In genomic region chr18:30211112-30211511, GRCh38 we compare ENCODE assay signal across 32 cellular contexts.
"Had no signal": no experiment of that assay in that cellular context is flagged by ENCODE, and none has a peak within 500 bp of the region (broad histone marks: within the 10 kb centered on the region; RNA-seq: fewer than 3 reads in every experiment).

No MANE protein-coding gene starts in this region.

- FAIRE-seq: bronchial epithelial cell, TTC549 had no signal

- ATAC-seq: activated CD8-positive, alpha-beta T cell treated with anti-CD3 and anti-CD28 coated beads for 36 hours; activated naive CD4-positive, alpha-beta T cell treated with anti-CD3 and anti-CD28 coated beads, Interleukin-2, amount 50 U/mL, for 72 hours; activated T-cell treated with anti-CD3 and anti-CD28 coated beads, Interleukin-2, amount 50 U/mL, for 4 hours; activated T-cell treated with anti-CD3 and anti-CD28 coated beads, Interleukin-2, amount 50 U/mL, for 72 hours; activated T-helper 17 cell treated with anti-CD3 and anti-CD28 coated beads, Interleukin-2, amount 50 U/mL, for 72 hours had no signal

- H3K4me3 ChIP-seq: adrenal gland, ascending aorta, cardiac muscle cell had no signal

- DNase-seq: activated B cell treated with CpG ODN at 0.5 μM for 24 hours; activated CD4-positive, alpha-beta memory T cell treated with anti-CD3 and anti-CD28 coated beads for 36 hours; activated CD4-positive, alpha-beta T cell treated with anti-CD3 and anti-CD28 coated beads for 4 hours; activated CD4-positive, alpha-beta T cell treated with anti-CD3 and anti-CD28 coated beads, Interleukin-2, amount 10 ng/mL, durations not matched to agents 24 days and 14 days; activated CD4-positive, alpha-beta T cell treated with anti-CD3 and anti-CD28 coated beads, Interleukin-2, amount 50 U/mL, for 1 hour; activated CD4-positive, alpha-beta T cell treated with anti-CD3 and anti-CD28 coated beads, Interleukin-2, amount 50 U/mL, for 4 hours; activated CD4-positive, CD25-positive, alpha-beta regulatory T cell treated with anti-CD3 and anti-CD28 coated beads, Interleukin-2, amount 50 U/mL, for 72 hours; activated CD8-positive, alpha-beta memory T cell treated with anti-CD3 and anti-CD28 coated beads, Interleukin-2, amount 50 U/mL, for 4 hours; activated CD8-positive, alpha-beta T cell treated with anti-CD3 and anti-CD28 coated beads for 36 hours; activated effector memory CD4-positive, alpha-beta T cell treated with anti-CD3 and anti-CD28 coated beads, Interleukin-2, amount 50 U/mL, for 16 hours; activated gamma-delta T cell treated with Interleukin-2 at 50 U/mL for 16 hours; activated naive CD4-positive, alpha-beta T cell; activated naive CD4-positive, alpha-beta T cell treated with anti-CD3 and anti-CD28 coated beads for 36 hours; activated naive CD4-positive, alpha-beta T cell treated with anti-CD3 and anti-CD28 coated beads, Interleukin-2, amount 50 U/mL, for 16 hours; activated naive CD8-positive, alpha-beta T cell treated with anti-CD3 and anti-CD28 coated beads for 36 hours; activated T-cell treated with anti-CD3 and anti-CD28 coated beads for 4 hours; activated T-cell treated with anti-CD3 and anti-CD28 coated beads, Interleukin-2, amount 50 U/mL, for 1 hour; activated T-cell treated with anti-CD3 and anti-CD28 coated beads, Interleukin-2, amount 50 U/mL, for 4 hours; activated T-cell treated with anti-CD3 and anti-CD28 coated beads, Interleukin-2, amount 50 U/mL, for 72 hours; adrenal gland; amniotic stem cell; anterior cingulate cortex; caudate nucleus; cerebellar nuclear complex; T-helper 2 cell; T-helper 9 cell had no signal
